In the genomic region with DNA sequence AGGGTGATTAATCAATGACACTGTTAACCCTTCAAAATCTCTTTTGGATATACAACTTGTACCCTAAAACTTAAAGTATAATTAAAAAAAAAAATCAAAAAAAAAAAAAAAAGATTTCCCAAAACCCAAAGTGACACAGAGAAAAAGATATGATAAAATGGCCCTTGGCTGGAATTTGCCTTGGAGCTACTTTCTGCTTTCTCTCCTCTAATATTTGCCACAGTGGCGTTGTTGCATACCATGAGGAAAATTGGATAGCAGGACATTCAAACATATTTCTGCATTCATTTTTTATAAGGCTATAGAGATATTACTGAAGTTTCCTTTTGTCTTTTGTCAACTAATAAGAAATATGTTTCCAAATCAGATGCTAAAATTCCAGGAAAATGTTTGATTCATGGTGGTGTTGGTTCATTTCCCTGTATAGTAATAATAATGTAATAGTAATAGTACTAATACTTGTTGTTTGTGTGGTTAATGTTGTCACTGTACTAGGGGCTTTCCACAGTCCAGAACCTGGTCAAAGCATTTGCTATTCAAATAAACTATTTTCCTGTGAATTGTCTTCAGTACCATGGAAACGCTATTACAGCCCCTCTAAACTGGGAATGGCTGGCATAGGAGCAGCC, we compare ENCODE assay signal across 1 cellular context.
TF ChIP-seq lines count a peak whose summit lies in the region.

No MANE protein-coding gene starts in this region.

TF ChIP-seq in WTC11, 78 proteins besides CTCF, POLR2A, EP300 and RAD21 (continued from another document):
- TF ChIP-seq E2F1 (CRISPR knock-in tag; IDR thresholded peaks at IDR 0.05) = no peak
- TF ChIP-seq, protein P1, sequence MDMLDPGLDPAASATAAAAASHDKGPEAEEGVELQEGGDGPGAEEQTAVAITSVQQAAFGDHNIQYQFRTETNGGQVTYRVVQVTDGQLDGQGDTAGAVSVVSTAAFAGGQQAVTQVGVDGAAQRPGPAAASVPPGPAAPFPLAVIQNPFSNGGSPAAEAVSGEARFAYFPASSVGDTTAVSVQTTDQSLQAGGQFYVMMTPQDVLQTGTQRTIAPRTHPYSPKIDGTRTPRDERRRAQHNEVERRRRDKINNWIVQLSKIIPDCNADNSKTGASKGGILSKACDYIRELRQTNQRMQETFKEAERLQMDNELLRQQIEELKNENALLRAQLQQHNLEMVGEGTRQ (CRISPR knock-in tag; IDR thresholded peaks at IDR 0.05) = no peak
- no peak for TF ChIP-seq ZSCAN18 (CRISPR knock-in tag; IDR thresholded peaks at IDR 0.05)
- no peak for TF ChIP-seq TEAD4 (CRISPR knock-in tag; IDR thresholded peaks at IDR 0.05)
- no peak for TF ChIP-seq CREM (CRISPR knock-in tag; IDR thresholded peaks at IDR 0.05)
- no peak for TF ChIP-seq TCF7 (CRISPR knock-in tag; IDR thresholded peaks at IDR 0.05; ENCODE audit: low read depth)
- no peak for TF ChIP-seq IRF2 (CRISPR knock-in tag; IDR thresholded peaks at IDR 0.05; ENCODE audit: borderline replicate concordance, low read depth)
- TF ChIP-seq ESRRA (CRISPR knock-in tag; IDR thresholded peaks at IDR 0.05; ENCODE audit: borderline replicate concordance) = no peak
- no peak for TF ChIP-seq SMAD3 (CRISPR knock-in tag; IDR thresholded peaks at IDR 0.05; ENCODE audit: borderline replicate concordance)
- TF ChIP-seq ATF1 (CRISPR knock-in tag; IDR thresholded peaks at IDR 0.05) = no peak
- TF ChIP-seq ZMAT4 (CRISPR knock-in tag; IDR thresholded peaks at IDR 0.05) = no peak
- no peak for TF ChIP-seq FOXP4 (CRISPR knock-in tag; IDR thresholded peaks at IDR 0.05)
- no peak for TF ChIP-seq JUN (CRISPR knock-in tag; IDR thresholded peaks at IDR 0.05)
